In the genomic region with DNA sequence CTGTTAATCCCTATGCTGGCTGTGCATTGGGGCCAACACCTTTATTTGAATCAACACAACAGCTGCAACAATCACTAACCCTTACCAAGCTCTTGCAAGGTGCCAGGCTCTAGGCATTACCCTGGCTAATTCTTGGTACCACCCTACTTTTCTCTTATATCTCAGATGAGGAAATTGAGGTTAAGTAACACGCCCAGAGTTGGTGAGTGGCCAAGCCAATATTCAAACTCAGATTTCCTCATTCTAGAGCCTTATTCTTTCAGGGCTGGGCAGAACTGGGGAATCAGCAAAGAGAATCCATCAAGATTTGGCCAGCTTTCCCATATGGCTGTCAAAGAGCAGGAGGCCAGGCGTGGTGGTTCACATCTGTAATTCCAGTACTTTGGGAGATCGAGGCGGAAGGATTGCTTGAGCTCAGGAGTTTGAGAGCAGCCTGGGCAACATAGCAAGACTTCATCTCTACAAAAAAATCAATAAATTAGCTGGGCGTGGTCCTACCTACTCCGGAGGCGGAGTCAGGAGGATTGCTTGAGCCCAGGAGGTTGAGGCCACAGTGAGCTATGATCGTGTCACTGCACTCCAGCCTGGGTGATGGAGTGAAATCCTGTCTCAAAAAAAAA, we compare ENCODE assay signal across 15 cellular contexts. TPM values are rescaled to one million over a fixed set of nuclear protein-coding genes. Genes with fewer than 3 reads are reported as not detected.
DNase-seq lines count a peak whose midpoint lies in the region; ATAC-seq and TF ChIP-seq lines count a peak whose summit lies in the region.
"Had no signal": no experiment of that assay in that cellular context is flagged by ENCODE, and none has a peak within 500 bp of the region (broad histone marks: within the 10 kb centered on the region; RNA-seq: fewer than 3 reads in every experiment).

No MANE protein-coding gene starts in this region.

- DNase-seq in left cardiac atrium (peak; percentile 42), left ventricle myocardium inferior (no peak), SKM-1 (lab: John Stamatoyannopoulos, UW; ENCODE audit: unreplicated experiment) (peak; percentile 39), fibroblast of pulmonary artery (ENCODE audit: low read depth) (peak; percentile 24), ureter (ENCODE audit: low spot score) (peak; percentile 51), DMS 273 treated with DMSO at 0.1 percent for 48 hours (lab: John Stamatoyannopoulos, UW) (no peak), NCI-H2196 (lab: John Stamatoyannopoulos, UW; ENCODE audit: unreplicated experiment) (no peak)
- DNase-seq: activated CD4-positive, alpha-beta T cell treated with anti-CD3 and anti-CD28 coated beads for 1 hour; activated naive CD4-positive, alpha-beta T cell treated with anti-CD3 and anti-CD28 coated beads, Interleukin-2, amount 50 U/mL, for 16 hours; endodermal cell; hippocampal formation; NCI-H2171 treated with DMSO at 0.1 percent for 48 hours; right lobe of liver had no signal

- no peaks in the 10 kb centered on the region for H3K36me3 ChIP-seq in left ventricle myocardium inferior
- H3K36me3 ChIP-seq: HAP-1, right lobe of liver had no signal

- TF ChIP-seq CTCF in left ventricle myocardium inferior (IDR thresholded peaks at IDR 0.05; ENCODE audit: borderline replicate concordance) (no peak), fibroblast of pulmonary artery (IDR thresholded peaks at IDR 0.05; ENCODE audit: low read length, missing control alignments) (no peak)

- ATAC-seq in left cardiac atrium (peak; percentile 7 to 25), GM19397 (IDR thresholded peaks at IDR 0.05; ENCODE audit: unreplicated experiment) (no peak)

- no peaks in the 10 kb centered on the region for H3K9me3 ChIP-seq in left ventricle myocardium inferior (replicated peaks)
- H3K9me3 ChIP-seq: HAP-1, right lobe of liver had no signal

- H3K4me3 ChIP-seq in left ventricle myocardium inferior (no peak overlapping the region), fibroblast of pulmonary artery (replicated peaks; ENCODE audit: low read depth, low read length) (no peak overlapping the region)
- H3K4me3 ChIP-seq: HAP-1, right lobe of liver had no signal

- intact Hi-C loops in left cardiac atrium (cut with DNase I) (no loop called here), left ventricle myocardium inferior (cut with micrococcal nuclease) (no loop called here)

- no peaks in the 10 kb centered on the region for H3K27me3 ChIP-seq in left ventricle myocardium inferior (ENCODE audit: low read depth)
- H3K27me3 ChIP-seq: right lobe of liver had no signal

- no peak overlapping the region for H3K27ac ChIP-seq in left ventricle myocardium inferior (replicated peaks)
- H3K27ac ChIP-seq: right lobe of liver had no signal

- peaks cover 18% of the 10 kb centered on the region for H3K4me1 ChIP-seq in left ventricle myocardium inferior
- H3K4me1 ChIP-seq: right lobe of liver had no signal

RNA-seq across cellular contexts. Expression of a gene that starts 23.7 kb away (rescaled TPM):
- 1 to 10 TPM; 5.9 to 6.9 TPM for total RNA-seq in left cardiac atrium
- total RNA-seq in left ventricle myocardium inferior = 3.7 TPM
- 19.4 TPM for total RNA-seq in ureter

RNA-seq across cellular contexts. Expression of a gene that starts 24.1 kb away (rescaled TPM):
- total RNA-seq in left cardiac atrium (1 to 10 TPM in 1 of 2 donors, under 1 TPM in 1; 0.62 to 1.4 TPM), left ventricle myocardium inferior (0.08 TPM), ureter (3.0 TPM)

Comparison
In these comparisons a context has a peak if more than half of its experiments do, and no peak if none do; other contexts are left out.
1. DNase-seq: peak in left cardiac atrium (single experiment), SKM-1 (single experiment), fibroblast of pulmonary artery (single experiment) and ureter (single experiment); none in left ventricle myocardium inferior (single experiment), DMS 273 treated with DMSO at 0.1 percent for 48 hours (single experiment) and NCI-H2196 (single experiment).